ENCODE assay signal across 33 cellular contexts in genomic region chr3:3102751-3103150, GRCh38. TPM values are rescaled to one million over a fixed set of nuclear protein-coding genes. Genes with fewer than 3 reads are reported as not detected.
"Had no signal": no experiment of that assay in that cellular context is flagged by ENCODE, and none has a peak within 500 bp of the region (broad histone marks: within the 10 kb centered on the region; RNA-seq: fewer than 3 reads in every experiment).

No MANE protein-coding gene starts in this region.

- H3K27ac ChIP-seq: ascending aorta, breast epithelium, cardiac muscle cell, colonic mucosa, foreskin keratinocyte, gastrocnemius medialis, heart left ventricle, WERI-Rb-1 had no signal

- ATAC-seq: activated naive CD4-positive, alpha-beta T cell treated with anti-CD3 and anti-CD28 coated beads, Interleukin-2, amount 50 U/mL, for 72 hours; esophagus mucosa; foreskin keratinocyte; gastrocnemius medialis; heart left ventricle; T-helper 17 cell had no signal

- H3K27me3 ChIP-seq: ascending aorta, breast epithelium, cardiac muscle cell, colonic mucosa, foreskin keratinocyte, gastrocnemius medialis had no signal

- H3K4me1 ChIP-seq: ascending aorta, breast epithelium, colonic mucosa, foreskin keratinocyte, gastrocnemius medialis, heart left ventricle had no signal

- DNase-seq: activated B cell treated with CpG ODN at 0.5 μM for 24 hours; activated CD4-positive, alpha-beta memory T cell treated with anti-CD3 and anti-CD28 coated beads, Interleukin-2, amount 10 ng/mL, durations not matched to agents 7 days and 5 days; activated CD4-positive, alpha-beta T cell treated with anti-CD3 and anti-CD28 coated beads for 1 hour; activated CD4-positive, alpha-beta T cell treated with anti-CD3 and anti-CD28 coated beads for 4 hours; activated CD4-positive, alpha-beta T cell treated with anti-CD3 and anti-CD28 coated beads, Interleukin-2, amount 10 ng/mL, durations not matched to agents 7 days and 5 days; activated CD4-positive, alpha-beta T cell treated with anti-CD3 and anti-CD28 coated beads, Interleukin-2, amount 50 U/mL, for 4 hours; activated CD8-positive, alpha-beta memory T cell treated with anti-CD3 and anti-CD28 coated beads, Interleukin-2, amount 50 U/mL, for 48 hours; activated gamma-delta T cell; activated naive CD4-positive, alpha-beta T cell; activated naive CD4-positive, alpha-beta T cell treated with anti-CD3 and anti-CD28 coated beads, Interleukin-2, amount 10 ng/mL, durations not matched to agents 7 days and 5 days; activated naive CD8-positive, alpha-beta T cell treated with anti-CD3 and anti-CD28 coated beads, Interleukin-2, amount 10 ng/mL, durations not matched to agents 7 days and 5 days; activated T-cell treated with anti-CD3 and anti-CD28 coated beads for 4 hours; activated T-cell treated with anti-CD3 and anti-CD28 coated beads, Interleukin-2, amount 50 U/mL, for 24 hours; activated T-cell treated with anti-CD3 and anti-CD28 coated beads, Interleukin-2, amount 50 U/mL, for 72 hours; central memory CD4-positive, alpha-beta T cell; cerebellar nuclear complex; colonic mucosa; effector memory CD4-positive, alpha-beta T cell; endodermal cell; foreskin keratinocyte; gastrocnemius medialis; glutamatergic neuron; heart left ventricle; T-helper 17 cell; T1000; WERI-Rb-1 had no signal

- H3K36me3 ChIP-seq: ascending aorta, breast epithelium, cardiac muscle cell, colonic mucosa, gastrocnemius medialis, heart left ventricle, WERI-Rb-1 had no signal

- H3K4me3 ChIP-seq: ascending aorta, breast epithelium, cardiac muscle cell, colonic mucosa, gastrocnemius medialis, heart left ventricle had no signal

- H3K9me3 ChIP-seq: ascending aorta, breast epithelium, colonic mucosa, gastrocnemius medialis, heart left ventricle had no signal

RNA-seq across cellular contexts. Expression of gene IL5RA, which starts 7.4 kb away (rescaled TPM):
- total RNA-seq: activated B cell treated with CpG ODN at 0.5 μM for 24 hours; activated CD4-positive, alpha-beta memory T cell treated with anti-CD3 and anti-CD28 coated beads, Interleukin-2, amount 10 ng/mL, durations not matched to agents 7 days and 5 days; activated CD4-positive, alpha-beta T cell treated with anti-CD3 and anti-CD28 coated beads, Interleukin-2, amount 10 ng/mL, durations not matched to agents 7 days and 5 days; activated naive CD4-positive, alpha-beta T cell treated with anti-CD3 and anti-CD28 coated beads, Interleukin-2, amount 50 U/mL, for 72 hours; ascending aorta; cardiac muscle cell; dermis microvascular lymphatic vessel endothelial cell; endodermal cell; epithelial cell of proximal tubule; esophagus mucosa; foreskin keratinocyte; gastrocnemius medialis had no signal
- polyA plus RNA-seq: cardiac muscle cell, foreskin keratinocyte had no signal
